ENCODE assay signal across 1 cellular context in the genomic region with DNA sequence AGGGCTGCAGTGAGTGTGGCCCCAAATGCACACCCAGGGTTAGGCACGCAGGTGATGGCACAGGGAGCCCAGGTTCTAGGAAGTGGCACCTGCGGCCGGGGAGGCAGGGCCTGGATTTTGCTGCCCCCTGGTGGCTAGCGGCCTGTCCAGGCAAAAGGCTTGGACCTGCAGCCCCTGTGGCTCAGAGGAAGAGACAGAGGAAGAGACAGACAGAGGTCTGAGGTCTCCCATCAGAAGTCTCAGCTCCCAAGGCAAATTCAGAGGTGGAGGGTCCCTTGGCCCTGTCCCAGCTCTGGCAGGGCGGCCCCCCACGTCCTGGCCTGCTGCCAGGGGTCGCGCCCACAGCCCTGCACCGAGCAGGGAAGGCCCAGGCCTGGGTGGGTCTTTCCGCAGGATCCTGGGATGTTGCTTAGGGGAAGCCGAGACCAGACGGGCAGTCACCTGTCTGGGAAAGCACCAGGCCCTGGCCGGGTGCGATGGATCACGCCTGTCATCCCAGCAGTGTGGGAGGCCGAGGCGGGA.
TF ChIP-seq lines count a peak whose summit lies in the region.

No MANE protein-coding gene starts in this region.

TF ChIP-seq in K562, 482 proteins besides CTCF, POLR2A, EP300 and RAD21 (continued from another document):
- TF ChIP-seq MCM5 (IDR thresholded peaks at IDR 0.05; ENCODE audit: low read depth) (no peak), HOMEZ (CRISPR knock-in tag; IDR thresholded peaks at IDR 0.05) (no peak), ZNF609 (CRISPR knock-in tag; IDR thresholded peaks at IDR 0.05; ENCODE audit: borderline replicate concordance) (no peak), SRF (CRISPR knock-in tag; IDR thresholded peaks at IDR 0.05) (no peak), XRCC3 (IDR thresholded peaks at IDR 0.05) (no peak), U2AF2 (optimal IDR thresholded peaks at IDR 0.05; ENCODE audit: low read depth, low read length) (no peak), ESRRA (IDR thresholded peaks at IDR 0.05; ENCODE audit: borderline replicate concordance, low read depth) (peak; percentile 34; the same call in 1 of the 2 replicates), KLF13 (tag; IDR thresholded peaks at IDR 0.05; ENCODE audit: borderline replicate concordance, low read depth) (no peak), NCOA4 (IDR thresholded peaks at IDR 0.05; ENCODE audit: partially characterized antibody) (no peak), ZNF586 (CRISPR knock-in tag; conservative IDR thresholded peaks at IDR 0.05) (0 out of 2 replicates have a peak, but pooled peaks have one; percentile 10), ILF3 (IDR thresholded peaks at IDR 0.05; ENCODE audit: borderline replicate concordance) (no peak), SRSF7 (optimal IDR thresholded peaks at IDR 0.05; ENCODE audit: low read depth, low read length) (no peak), GTF3C2 (IDR thresholded peaks at IDR 0.05; ENCODE audit: borderline replicate concordance, extremely low read depth, insufficient read length) (no peak), BHLHE40 (IDR thresholded peaks at IDR 0.05; ENCODE audit: low read length) (peak; percentile 56; the same call in 1 of the 2 replicates), PHTF2 (CRISPR knock-in tag; IDR thresholded peaks at IDR 0.05) (no peak), TCF3 (CRISPR knock-in tag; IDR thresholded peaks at IDR 0.05) (no peak), POLR2B (IDR thresholded peaks at IDR 0.05; ENCODE audit: low read depth, partially characterized antibody) (no peak), ZNF197 (CRISPR knock-in tag; IDR thresholded peaks at IDR 0.05; ENCODE audit: low read depth) (no peak), ETS2 (tag; IDR thresholded peaks at IDR 0.05; ENCODE audit: borderline replicate concordance, poor library complexity, severe bottlenecking) (no peak), EWSR1 (IDR thresholded peaks at IDR 0.05; ENCODE audit: borderline replicate concordance, low read depth, partially characterized antibody) (no peak), XRCC5 (IDR thresholded peaks at IDR 0.05; ENCODE audit: low read depth, low read length) (peak; percentile 92), ADNP (tag; IDR thresholded peaks at IDR 0.05) (no peak), ZSCAN32 (CRISPR knock-in tag; IDR thresholded peaks at IDR 0.05) (no peak), RFX7 (CRISPR knock-in tag; IDR thresholded peaks at IDR 0.05) (no peak), ZNF780A (CRISPR knock-in tag; IDR thresholded peaks at IDR 0.05) (no peak), FOXJ2 (tag; IDR thresholded peaks at IDR 0.05) (no peak), MEF2D (tag; conservative IDR thresholded peaks at IDR 0.05; ENCODE audit: low read depth) (no peak), SAFB (IDR thresholded peaks at IDR 0.05; ENCODE audit: borderline replicate concordance, low read depth, low read length) (no peak), RCOR1 (IDR thresholded peaks at IDR 0.05; ENCODE audit: borderline replicate concordance in 1 of 2, low read depth in 2 of 2, low read length in 2 of 2) (peak in 1 of 2 experiments; percentile 63; a peak in 2 of 4 replicates), ZNF589 (CRISPR knock-in tag; IDR thresholded peaks at IDR 0.05; ENCODE audit: low read depth) (no peak), SRSF3 (IDR thresholded peaks at IDR 0.05; ENCODE audit: insufficient read depth, low read length) (no peak), RBM34 (IDR thresholded peaks at IDR 0.05; ENCODE audit: borderline replicate concordance, insufficient read depth, low read length) (no peak), ARNT (IDR thresholded peaks at IDR 0.05) (no peak), HOXB6 (CRISPR knock-in tag; IDR thresholded peaks at IDR 0.05; ENCODE audit: borderline replicate concordance) (no peak), SP2 (IDR thresholded peaks at IDR 0.05; ENCODE audit: extremely low read depth, low read depth, low read length, poor library complexity, severe bottlenecking) (no peak)
- TF ChIP-seq, protein P1, sequence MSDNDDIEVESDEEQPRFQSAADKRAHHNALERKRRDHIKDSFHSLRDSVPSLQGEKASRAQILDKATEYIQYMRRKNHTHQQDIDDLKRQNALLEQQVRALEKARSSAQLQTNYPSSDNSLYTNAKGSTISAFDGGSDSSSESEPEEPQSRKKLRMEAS (CRISPR knock-in tag; IDR thresholded peaks at IDR 0.05): no peak
- TF ChIP-seq, protein P2, sequence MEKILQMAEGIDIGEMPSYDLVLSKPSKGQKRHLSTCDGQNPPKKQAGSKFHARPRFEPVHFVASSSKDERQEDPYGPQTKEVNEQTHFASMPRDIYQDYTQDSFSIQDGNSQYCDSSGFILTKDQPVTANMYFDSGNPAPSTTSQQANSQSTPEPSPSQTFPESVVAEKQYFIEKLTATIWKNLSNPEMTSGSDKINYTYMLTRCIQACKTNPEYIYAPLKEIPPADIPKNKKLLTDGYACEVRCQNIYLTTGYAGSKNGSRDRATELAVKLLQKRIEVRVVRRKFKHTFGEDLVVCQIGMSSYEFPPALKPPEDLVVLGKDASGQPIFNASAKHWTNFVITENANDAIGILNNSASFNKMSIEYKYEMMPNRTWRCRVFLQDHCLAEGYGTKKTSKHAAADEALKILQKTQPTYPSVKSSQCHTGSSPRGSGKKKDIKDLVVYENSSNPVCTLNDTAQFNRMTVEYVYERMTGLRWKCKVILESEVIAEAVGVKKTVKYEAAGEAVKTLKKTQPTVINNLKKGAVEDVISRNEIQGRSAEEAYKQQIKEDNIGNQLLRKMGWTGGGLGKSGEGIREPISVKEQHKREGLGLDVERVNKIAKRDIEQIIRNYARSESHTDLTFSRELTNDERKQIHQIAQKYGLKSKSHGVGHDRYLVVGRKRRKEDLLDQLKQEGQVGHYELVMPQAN (IDR thresholded peaks at IDR 0.05; ENCODE audit: borderline replicate concordance): no peak
TF ChIP-seq in K562: peak in this region for 69.
